ENCODE assay signal across 10 cellular contexts in the genomic region with DNA sequence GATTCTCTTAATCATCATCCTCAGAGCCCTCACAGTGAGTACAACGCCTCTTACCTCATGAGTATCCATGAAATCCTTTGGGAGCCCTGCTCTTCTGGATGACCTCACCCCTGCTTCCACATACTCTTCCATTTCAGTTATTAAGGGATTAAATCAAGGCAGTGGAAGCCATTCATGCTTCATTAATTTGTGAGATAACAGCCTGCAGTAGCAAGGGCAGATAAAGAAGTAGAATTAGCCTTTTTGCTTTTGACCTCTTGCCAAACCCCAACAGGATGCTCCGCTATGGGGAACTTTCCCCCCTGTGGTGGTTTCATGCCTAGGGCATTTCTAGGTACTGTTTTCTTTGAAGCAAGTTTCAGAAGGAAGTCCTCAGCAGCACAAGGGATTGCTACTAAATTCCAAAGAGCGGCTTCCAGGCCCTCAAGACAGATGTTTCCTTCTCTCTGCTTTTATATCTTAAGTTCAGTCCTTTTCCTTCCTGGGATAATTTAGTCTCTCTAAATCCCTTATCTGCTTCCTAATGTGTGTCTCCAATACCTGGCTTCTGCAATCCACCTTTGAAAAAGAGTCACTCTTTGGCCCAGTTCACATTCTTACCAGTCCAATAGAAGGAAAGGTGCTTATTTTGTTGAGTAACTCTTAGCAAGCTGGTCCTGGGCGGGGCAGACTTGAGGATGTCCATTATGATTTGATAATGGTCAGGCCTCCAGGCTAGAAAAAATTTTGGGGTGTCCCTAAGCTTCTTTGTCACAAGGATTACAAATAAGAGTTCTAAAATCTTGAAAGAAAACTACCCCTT.
DNase-seq lines count a peak whose midpoint lies in the region; ATAC-seq and TF ChIP-seq lines count a peak whose summit lies in the region.
"Had no signal": no experiment of that assay in that cellular context is flagged by ENCODE, and none has a peak within 500 bp of the region (broad histone marks: within the 10 kb centered on the region; RNA-seq: fewer than 3 reads in every experiment).

No MANE protein-coding gene starts in this region.

- H3K4me2 ChIP-seq in skeletal muscle satellite cell (ENCODE audit: low read length), result peak overlapping the region; percentile 19

- H3K9ac ChIP-seq in skeletal muscle satellite cell (ENCODE audit: low read depth, low read length), result no peak overlapping the region

- peaks cover 52% of the 10 kb centered on the region for H3K4me1 ChIP-seq in skeletal muscle satellite cell (ENCODE audit: control insufficient read depth, insufficient read depth, low read length)

- no peaks in the 10 kb centered on the region for H3K27me3 ChIP-seq in skeletal muscle satellite cell (ENCODE audit: control insufficient read depth, insufficient read depth, low read length)

- no peaks in the 10 kb centered on the region for H3K36me3 ChIP-seq in skeletal muscle satellite cell (ENCODE audit: insufficient read depth, low read length)

- DNase-seq in RPMI7951 (ENCODE audit: low read depth) (peak; percentile 99), fibroblast of the aortic adventitia (ENCODE audit: low read depth) (peak; percentile 55), OCI-M2 (lab: John Stamatoyannopoulos, UW; ENCODE audit: unreplicated experiment) (no peak), GM19240 (ENCODE audit: insufficient read length, low spot score) (no peak), omental fat pad (ENCODE audit: low spot score) (no peak)
- DNase-seq: natural killer cell had no signal

- H3K4me3 ChIP-seq in fibroblast of the aortic adventitia (ENCODE audit: low read depth, low read length) (no peak overlapping the region), skeletal muscle satellite cell (ENCODE audit: low read length) (no peak overlapping the region)

- H3K9me3 ChIP-seq in skeletal muscle satellite cell (replicated peaks; ENCODE audit: low read length), result no peaks in the 10 kb centered on the region

- peak; percentile 65 for ATAC-seq in GM18870 (IDR thresholded peaks at IDR 0.05; ENCODE audit: unreplicated experiment)
- peak; percentile 69 for ATAC-seq in HG03139 (IDR thresholded peaks at IDR 0.05; ENCODE audit: unreplicated experiment)
- no peak for ATAC-seq in omental fat pad (ENCODE audit: low FRiP score)
- ATAC-seq: Panc1 had no signal

- TF ChIP-seq CTCF in fibroblast of the aortic adventitia (IDR thresholded peaks at IDR 0.05; ENCODE audit: insufficient read depth, low read length) (no peak), omental fat pad (IDR thresholded peaks at IDR 0.05) (no peak)

Comparison
In these comparisons a context has a peak if more than half of its experiments do, and no peak if none do; other contexts are left out.
1. DNase-seq: peak in RPMI7951 (single experiment) and fibroblast of the aortic adventitia (single experiment); none in OCI-M2 (single experiment), GM19240 (single experiment) and omental fat pad (single experiment).